24 cellular contexts compared by ENCODE assay signal in the genomic region with DNA sequence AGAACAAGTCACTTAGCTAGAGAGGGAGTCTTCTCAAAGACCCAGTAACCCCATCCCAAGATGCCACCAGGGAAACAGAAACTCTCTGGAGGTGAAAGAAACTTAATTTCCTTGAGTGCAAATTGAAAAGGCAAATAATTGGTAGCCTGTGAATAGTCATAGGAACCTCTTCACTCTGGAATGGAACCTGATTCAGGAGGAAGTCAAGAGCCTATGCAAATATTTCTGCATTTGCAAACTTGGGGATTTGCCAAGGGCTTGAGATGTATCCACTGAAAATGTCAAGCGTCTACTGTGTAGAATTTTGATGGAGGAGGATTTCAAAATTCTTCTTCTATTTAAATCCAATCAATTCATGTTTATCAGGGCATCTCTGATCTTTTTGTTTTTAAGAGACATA. TPM values are rescaled to one million over a fixed set of nuclear protein-coding genes. Genes with fewer than 3 reads are reported as not detected.
DNase-seq lines count a peak whose midpoint lies in the region; ATAC-seq and TF ChIP-seq lines count a peak whose summit lies in the region.
"Had no signal": no experiment of that assay in that cellular context is flagged by ENCODE, and none has a peak within 500 bp of the region (broad histone marks: within the 10 kb centered on the region; RNA-seq: fewer than 3 reads in every experiment).

No MANE protein-coding gene starts in this region.

- POLR2A ChIA-PET in CD4-positive, alpha-beta T cell (lab: Charles Lee): interaction anchor here (1.4 kb wide), 1 partner anchor 11 kb away, joined by 5 read pairs; no protein-coding TSS in a partner anchor

- TF ChIP-seq CTCF in CD4-positive, alpha-beta T cell (IDR thresholded peaks at IDR 0.05): no peak
- TF ChIP-seq CTCF in GM13977 (IDR thresholded peaks at IDR 0.05; ENCODE audit: extremely low read depth, insufficient read depth, missing control alignments): no peak
- TF ChIP-seq CTCF in osteocyte (IDR thresholded peaks at IDR 0.05): no peak

- peaks cover 2% of the 10 kb centered on the region for H3K9me3 Mint-ChIP-seq in CD4-positive, alpha-beta T cell
- peaks cover 5% of the 10 kb centered on the region for H3K9me3 Mint-ChIP-seq in central memory CD8-positive, alpha-beta T cell
- H3K9me3 Mint-ChIP-seq in osteocyte (ENCODE audit: unreplicated experiment): peaks cover 19% of the 10 kb centered on the region

- peaks cover 68% of the 10 kb centered on the region for H3K4me1 Mint-ChIP-seq in CD4-positive, alpha-beta T cell (ENCODE audit: low read depth)
- peaks cover 64% of the 10 kb centered on the region for H3K4me1 Mint-ChIP-seq in central memory CD8-positive, alpha-beta T cell
- peaks cover 11% of the 10 kb centered on the region for H3K4me1 Mint-ChIP-seq in osteocyte (ENCODE audit: unreplicated experiment)

- in situ Hi-C loops in GM13977 (cut with MboI; ENCODE audit: low pct_unique_long_range_greater_than_20kb, low sequenced_read_pairs, unreplicated experiment): no loop called here

- H3K27ac Mint-ChIP-seq in CD4-positive, alpha-beta T cell: peak overlapping the region; percentile 95
- peak overlapping the region; percentile 92 for H3K27ac Mint-ChIP-seq in central memory CD8-positive, alpha-beta T cell (ENCODE audit: low read depth)
- H3K27ac Mint-ChIP-seq in osteocyte (ENCODE audit: unreplicated experiment): no peak overlapping the region
- H3K27ac Mint-ChIP-seq: activated naive CD8-positive, alpha-beta T cell treated with anti-CD3 and anti-CD28 coated beads, Interleukin-2, amount 50 U/mL, for 24 hours; brain; CD14-positive monocyte; neural progenitor cell; stimulated activated naive B cell treated with anti-CD40 and anti-IgM and Interleukin-4, amounts not matched to agents 10 μg/mL and 1 μg/mL and 100 μg/mL, for 72 hours had no signal

- ATAC-seq in CD4-positive, alpha-beta T cell (ENCODE audit: poor library complexity): no peak
- ATAC-seq in central memory CD8-positive, alpha-beta T cell (replicated peaks; ENCODE audit: extremely low read depth, poor library complexity, severe bottlenecking): no peak
- no peak for ATAC-seq in HG02840 (IDR thresholded peaks at IDR 0.05; ENCODE audit: low FRiP score, unreplicated experiment)
- ATAC-seq: activated naive CD8-positive, alpha-beta T cell treated with anti-CD3 and anti-CD28 coated beads, Interleukin-2, amount 50 U/mL, for 24 hours; HepG2; stimulated activated naive B cell treated with anti-CD40 and anti-IgM and Interleukin-4, amounts not matched to agents 10 μg/mL and 1 μg/mL and 100 μg/mL, for 72 hours had no signal

- intact Hi-C loops in CD4-positive, alpha-beta T cell (cut with DNase I, micrococcal nuclease): loop anchor here in 1 of 2 experiments (10.0 kb wide), 1 partner anchor 422 kb away; a partner anchor contains a TSS

- CTCF ChIA-PET in CD4-positive, alpha-beta T cell (lab: Charles Lee): interaction anchor here (1.9 kb wide), 1 partner anchor 21 kb away, joined by 5 read pairs; no protein-coding TSS in a partner anchor

- H3K27me3 ChIP-seq in CD4-positive, alpha-beta T cell (ENCODE audit: control insufficient read depth, insufficient read depth, low read length): no peaks in the 10 kb centered on the region

- H3K36me3 Mint-ChIP-seq in CD4-positive, alpha-beta T cell (ENCODE audit: low read depth): peaks cover 6% of the 10 kb centered on the region
- peaks cover 2% of the 10 kb centered on the region for H3K36me3 Mint-ChIP-seq in central memory CD8-positive, alpha-beta T cell (ENCODE audit: insufficient read depth)
- no peaks in the 10 kb centered on the region for H3K36me3 Mint-ChIP-seq in osteocyte (ENCODE audit: unreplicated experiment)
- H3K36me3 Mint-ChIP-seq: brain; neural progenitor cell; stimulated activated naive B cell treated with anti-CD40 and anti-IgM and Interleukin-4, amounts not matched to agents 10 μg/mL and 1 μg/mL and 100 μg/mL, for 72 hours had no signal

- no peaks in the 10 kb centered on the region for H3K27me3 Mint-ChIP-seq in CD4-positive, alpha-beta T cell
- no peaks in the 10 kb centered on the region for H3K27me3 Mint-ChIP-seq in central memory CD8-positive, alpha-beta T cell
- peaks cover 9% of the 10 kb centered on the region for H3K27me3 Mint-ChIP-seq in osteocyte (ENCODE audit: unreplicated experiment)
- H3K27me3 Mint-ChIP-seq: activated naive CD8-positive, alpha-beta T cell treated with anti-CD3 and anti-CD28 coated beads, Interleukin-2, amount 50 U/mL, for 24 hours had no signal

- no peaks in the 10 kb centered on the region for H3K9me3 ChIP-seq in CD4-positive, alpha-beta T cell (ENCODE audit: control insufficient read depth, low read length)
- H3K9me3 ChIP-seq: prostate gland had no signal

- DNase-seq in CD4-positive, alpha-beta T cell: no peak
- DNase-seq in DMS153 treated with DMSO at 0.1 percent for 48 hours (lab: John Stamatoyannopoulos, UW; ENCODE audit: unreplicated experiment) (peak; percentile 65), NCI-H2107 (lab: John Stamatoyannopoulos, UW) (peak; percentile 42), GM13977 (ENCODE audit: low spot score) (no peak), osteocyte (ENCODE audit: extremely low spot score, unreplicated experiment) (no peak)
- DNase-seq in central memory CD8-positive, alpha-beta T cell (ENCODE audit: low spot score in 2 of 2): no peak
- DNase-seq in stimulated activated CD4-positive, alpha-beta T cell treated with anti-CD3 and anti-CD28 coated beads, Interleukin-4, amount 100 ng/mL, for 4 hours: no peak
- DNase-seq: activated CD4-positive, alpha-beta T cell treated with anti-CD3 and anti-CD28 coated beads, Interleukin-2, amount 10 ng/mL, durations not matched to agents 7 days and 5 days; activated CD8-positive, alpha-beta memory T cell treated with anti-CD3 and anti-CD28 coated beads, Interleukin-2, amount 50 U/mL, for 4 hours; activated naive CD8-positive, alpha-beta T cell treated with anti-CD3 and anti-CD28 coated beads, Interleukin-2, amount 50 U/mL, for 24 hours; effector CD8-positive, alpha-beta T cell; foreskin melanocyte; NCI-H1105 treated with DMSO at 0.1 percent for 48 hours; NCI-H2227 treated with DMSO at 0.1 percent for 48 hours; stimulated activated naive B cell treated with anti-CD40 and anti-IgM and Interleukin-4, amounts not matched to agents 10 μg/mL and 1 μg/mL and 100 μg/mL, for 72 hours had no signal

- no peak overlapping the region for H3K4me3 Mint-ChIP-seq in CD4-positive, alpha-beta T cell
- H3K4me3 Mint-ChIP-seq in central memory CD8-positive, alpha-beta T cell: no peak overlapping the region
- no peak overlapping the region for H3K4me3 Mint-ChIP-seq in osteocyte (ENCODE audit: unreplicated experiment)
- H3K4me3 Mint-ChIP-seq: activated CD4-positive, alpha-beta T cell treated with anti-CD3 and anti-CD28 coated beads, Interleukin-2, amount 10 ng/mL, durations not matched to agents 7 days and 5 days; activated naive CD8-positive, alpha-beta T cell treated with anti-CD3 and anti-CD28 coated beads, Interleukin-2, amount 50 U/mL, for 24 hours; brain; CD14-positive monocyte; neural progenitor cell; stimulated activated naive B cell treated with anti-CD40 and anti-IgM and Interleukin-4, amounts not matched to agents 10 μg/mL and 1 μg/mL and 100 μg/mL, for 72 hours had no signal

- no peak overlapping the region for H3K27ac ChIP-seq in CD4-positive, alpha-beta T cell (ENCODE audit: low read depth, low read length)
- H3K27ac ChIP-seq: hepatocyte, HL-60, neural progenitor cell, prostate gland, VCaP had no signal

RNA-seq across cellular contexts. Expression of a gene that starts 5.7 kb away (rescaled TPM):
- total RNA-seq in CD4-positive, alpha-beta T cell: 1 to 10 TPM; 5.1 to 5.4 TPM
- 0.78 and 0.97 TPM in 2 replicates for total RNA-seq in osteocyte
- total RNA-seq: HepG2 had no signal

Comparison
In these comparisons a context has a peak if more than half of its experiments do, and no peak if none do; other contexts are left out.
1. DNase-seq: peak in DMS153 treated with DMSO at 0.1 percent for 48 hours (single experiment) and NCI-H2107 (single experiment); none in CD4-positive, alpha-beta T cell (0 of 10), central memory CD8-positive, alpha-beta T cell (0 of 2), GM13977 (single experiment), osteocyte (single experiment) and stimulated activated CD4-positive, alpha-beta T cell treated with anti-CD3 and anti-CD28 coated beads, Interleukin-4, amount 100 ng/mL, for 4 hours (0 of 2).